Comparison of ENCODE assay signal across 1 cellular context in the genomic region with DNA sequence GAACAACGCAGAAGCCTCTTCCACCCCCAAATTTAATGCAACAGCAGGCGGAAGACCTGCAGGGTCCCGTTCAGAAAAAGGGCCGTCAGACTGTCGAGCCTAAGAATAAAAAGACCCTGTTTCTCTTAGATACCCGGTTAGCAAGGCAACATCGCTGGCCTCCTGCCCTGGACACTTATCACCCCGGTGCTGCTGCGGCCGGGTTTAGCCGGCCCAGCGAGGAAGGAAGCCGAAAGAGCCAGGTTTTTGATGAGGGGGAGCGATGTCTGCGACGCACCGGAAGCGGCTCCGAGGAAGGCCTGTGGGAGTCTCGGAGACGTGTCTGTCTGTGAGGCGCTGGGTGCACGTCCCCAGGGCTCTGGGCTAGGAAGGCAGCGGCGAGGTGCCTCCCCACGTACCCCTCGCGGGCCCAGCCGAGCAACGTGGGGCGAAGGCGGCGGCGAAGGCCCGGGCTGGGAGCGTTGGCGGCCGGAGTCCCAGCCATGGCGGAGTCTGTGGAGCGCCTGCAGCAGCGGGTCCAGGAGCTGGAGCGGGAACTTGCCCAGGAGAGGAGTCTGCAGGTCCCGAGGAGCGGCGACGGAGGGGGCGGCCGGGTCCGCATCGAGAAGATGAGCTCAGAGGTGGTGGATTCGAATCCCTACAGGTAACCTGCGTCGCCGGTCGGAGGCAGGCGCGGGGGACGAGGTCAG.
A peak's percentile ranks its signal among the peaks of the same experiment; 100 is the strongest.
TF ChIP-seq lines count a peak whose summit lies in the region.

A gene (plus strand): TSS at position 274 of the 689 bp plus-strand sequence. CDS start 209 bp downstream, at position 483.

TF ChIP-seq in GM12878, 131 proteins besides CTCF, POLR2A, EP300 and RAD21 (continued from another document and continues in another):
- TF ChIP-seq ZBED1 (IDR thresholded peaks at IDR 0.05; ENCODE audit: borderline replicate concordance), result 0 out of 2 replicates have a peak, but pooled peaks have one; percentile 36
- no peak for TF ChIP-seq RAD51 (IDR thresholded peaks at IDR 0.05)
- TF ChIP-seq MTA2 (IDR thresholded peaks at IDR 0.05; ENCODE audit: low read depth), result no peak
- TF ChIP-seq, protein P1, sequence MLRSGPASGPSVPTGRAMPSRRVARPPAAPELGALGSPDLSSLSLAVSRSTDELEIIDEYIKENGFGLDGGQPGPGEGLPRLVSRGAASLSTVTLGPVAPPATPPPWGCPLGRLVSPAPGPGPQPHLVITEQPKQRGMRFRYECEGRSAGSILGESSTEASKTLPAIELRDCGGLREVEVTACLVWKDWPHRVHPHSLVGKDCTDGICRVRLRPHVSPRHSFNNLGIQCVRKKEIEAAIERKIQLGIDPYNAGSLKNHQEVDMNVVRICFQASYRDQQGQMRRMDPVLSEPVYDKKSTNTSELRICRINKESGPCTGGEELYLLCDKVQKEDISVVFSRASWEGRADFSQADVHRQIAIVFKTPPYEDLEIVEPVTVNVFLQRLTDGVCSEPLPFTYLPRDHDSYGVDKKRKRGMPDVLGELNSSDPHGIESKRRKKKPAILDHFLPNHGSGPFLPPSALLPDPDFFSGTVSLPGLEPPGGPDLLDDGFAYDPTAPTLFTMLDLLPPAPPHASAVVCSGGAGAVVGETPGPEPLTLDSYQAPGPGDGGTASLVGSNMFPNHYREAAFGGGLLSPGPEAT (IDR thresholded peaks at IDR 0.05; ENCODE audit: low read depth), result peak; percentile 95
- TF ChIP-seq, protein P2, sequence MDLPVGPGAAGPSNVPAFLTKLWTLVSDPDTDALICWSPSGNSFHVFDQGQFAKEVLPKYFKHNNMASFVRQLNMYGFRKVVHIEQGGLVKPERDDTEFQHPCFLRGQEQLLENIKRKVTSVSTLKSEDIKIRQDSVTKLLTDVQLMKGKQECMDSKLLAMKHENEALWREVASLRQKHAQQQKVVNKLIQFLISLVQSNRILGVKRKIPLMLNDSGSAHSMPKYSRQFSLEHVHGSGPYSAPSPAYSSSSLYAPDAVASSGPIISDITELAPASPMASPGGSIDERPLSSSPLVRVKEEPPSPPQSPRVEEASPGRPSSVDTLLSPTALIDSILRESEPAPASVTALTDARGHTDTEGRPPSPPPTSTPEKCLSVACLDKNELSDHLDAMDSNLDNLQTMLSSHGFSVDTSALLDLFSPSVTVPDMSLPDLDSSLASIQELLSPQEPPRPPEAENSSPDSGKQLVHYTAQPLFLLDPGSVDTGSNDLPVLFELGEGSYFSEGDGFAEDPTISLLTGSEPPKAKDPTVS (IDR thresholded peaks at IDR 0.05; ENCODE audit: low read depth, low read length), result no peak
- TF ChIP-seq, protein P3, sequence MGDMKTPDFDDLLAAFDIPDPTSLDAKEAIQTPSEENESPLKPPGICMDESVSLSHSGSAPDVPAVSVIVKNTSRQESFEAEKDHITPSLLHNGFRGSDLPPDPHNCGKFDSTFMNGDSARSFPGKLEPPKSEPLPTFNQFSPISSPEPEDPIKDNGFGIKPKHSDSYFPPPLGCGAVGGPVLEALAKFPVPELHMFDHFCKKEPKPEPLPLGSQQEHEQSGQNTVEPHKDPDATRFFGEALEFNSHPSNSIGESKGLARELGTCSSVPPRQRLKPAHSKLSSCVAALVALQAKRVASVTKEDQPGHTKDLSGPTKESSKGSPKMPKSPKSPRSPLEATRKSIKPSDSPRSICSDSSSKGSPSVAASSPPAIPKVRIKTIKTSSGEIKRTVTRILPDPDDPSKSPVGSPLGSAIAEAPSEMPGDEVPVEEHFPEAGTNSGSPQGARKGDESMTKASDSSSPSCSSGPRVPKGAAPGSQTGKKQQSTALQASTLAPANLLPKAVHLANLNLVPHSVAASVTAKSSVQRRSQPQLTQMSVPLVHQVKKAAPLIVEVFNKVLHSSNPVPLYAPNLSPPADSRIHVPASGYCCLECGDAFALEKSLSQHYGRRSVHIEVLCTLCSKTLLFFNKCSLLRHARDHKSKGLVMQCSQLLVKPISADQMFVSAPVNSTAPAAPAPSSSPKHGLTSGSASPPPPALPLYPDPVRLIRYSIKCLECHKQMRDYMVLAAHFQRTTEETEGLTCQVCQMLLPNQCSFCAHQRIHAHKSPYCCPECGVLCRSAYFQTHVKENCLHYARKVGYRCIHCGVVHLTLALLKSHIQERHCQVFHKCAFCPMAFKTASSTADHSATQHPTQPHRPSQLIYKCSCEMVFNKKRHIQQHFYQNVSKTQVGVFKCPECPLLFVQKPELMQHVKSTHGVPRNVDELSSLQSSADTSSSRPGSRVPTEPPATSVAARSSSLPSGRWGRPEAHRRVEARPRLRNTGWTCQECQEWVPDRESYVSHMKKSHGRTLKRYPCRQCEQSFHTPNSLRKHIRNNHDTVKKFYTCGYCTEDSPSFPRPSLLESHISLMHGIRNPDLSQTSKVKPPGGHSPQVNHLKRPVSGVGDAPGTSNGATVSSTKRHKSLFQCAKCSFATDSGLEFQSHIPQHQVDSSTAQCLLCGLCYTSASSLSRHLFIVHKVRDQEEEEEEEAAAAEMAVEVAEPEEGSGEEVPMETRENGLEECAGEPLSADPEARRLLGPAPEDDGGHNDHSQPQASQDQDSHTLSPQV (IDR thresholded peaks at IDR 0.05), result no peak
- peak; percentile 47; the same call in 1 of the 2 replicates for TF ChIP-seq DPF2 (IDR thresholded peaks at IDR 0.05)
- TF ChIP-seq SUPT20H (IDR thresholded peaks at IDR 0.05; ENCODE audit: borderline replicate concordance, control insufficient read depth, low read depth, low read length), result no peak
- TF ChIP-seq, protein P4, sequence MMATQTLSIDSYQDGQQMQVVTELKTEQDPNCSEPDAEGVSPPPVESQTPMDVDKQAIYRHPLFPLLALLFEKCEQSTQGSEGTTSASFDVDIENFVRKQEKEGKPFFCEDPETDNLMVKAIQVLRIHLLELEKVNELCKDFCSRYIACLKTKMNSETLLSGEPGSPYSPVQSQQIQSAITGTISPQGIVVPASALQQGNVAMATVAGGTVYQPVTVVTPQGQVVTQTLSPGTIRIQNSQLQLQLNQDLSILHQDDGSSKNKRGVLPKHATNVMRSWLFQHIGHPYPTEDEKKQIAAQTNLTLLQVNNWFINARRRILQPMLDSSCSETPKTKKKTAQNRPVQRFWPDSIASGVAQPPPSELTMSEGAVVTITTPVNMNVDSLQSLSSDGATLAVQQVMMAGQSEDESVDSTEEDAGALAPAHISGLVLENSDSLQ (IDR thresholded peaks at IDR 0.05), result peak; percentile 73
- 0 out of 2 replicates have a peak, but pooled peaks have one; percentile 50 for TF ChIP-seq POLR2AphosphoS2 (IDR thresholded peaks at IDR 0.05; ENCODE audit: low read depth, low read length)
- TF ChIP-seq, protein P5, sequence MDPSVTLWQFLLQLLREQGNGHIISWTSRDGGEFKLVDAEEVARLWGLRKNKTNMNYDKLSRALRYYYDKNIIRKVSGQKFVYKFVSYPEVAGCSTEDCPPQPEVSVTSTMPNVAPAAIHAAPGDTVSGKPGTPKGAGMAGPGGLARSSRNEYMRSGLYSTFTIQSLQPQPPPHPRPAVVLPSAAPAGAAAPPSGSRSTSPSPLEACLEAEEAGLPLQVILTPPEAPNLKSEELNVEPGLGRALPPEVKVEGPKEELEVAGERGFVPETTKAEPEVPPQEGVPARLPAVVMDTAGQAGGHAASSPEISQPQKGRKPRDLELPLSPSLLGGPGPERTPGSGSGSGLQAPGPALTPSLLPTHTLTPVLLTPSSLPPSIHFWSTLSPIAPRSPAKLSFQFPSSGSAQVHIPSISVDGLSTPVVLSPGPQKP (IDR thresholded peaks at IDR 0.05; ENCODE audit: low read depth, low read length), result peak; percentile 78; the same call in 1 of the 2 replicates
- TF ChIP-seq MXI1 (IDR thresholded peaks at IDR 0.05; ENCODE audit: low read depth, low read length), result peak; percentile 74
- TF ChIP-seq STAT1 (conservative IDR thresholded peaks at IDR 0.05), result peak; percentile 89
- peak; percentile 15 for TF ChIP-seq SIX5 (IDR thresholded peaks at IDR 0.05; ENCODE audit: low read depth, low read length, severe bottlenecking)
- TF ChIP-seq SUZ12 (IDR thresholded peaks at IDR 0.05; ENCODE audit: unreplicated experiment), result no peak
- no peak for TF ChIP-seq CBX3 (IDR thresholded peaks at IDR 0.05; ENCODE audit: borderline replicate concordance, low read depth)
- peak; percentile 82; the same call in 1 of the 2 replicates for TF ChIP-seq SIN3A (IDR thresholded peaks at IDR 0.05; ENCODE audit: low read depth, low read length)
- TF ChIP-seq JUNB (IDR thresholded peaks at IDR 0.05), result no peak
- no peak for TF ChIP-seq CHD4 (IDR thresholded peaks at IDR 0.05)
- no peak for TF ChIP-seq STAT3 (IDR thresholded peaks at IDR 0.05; ENCODE audit: low read depth, low read length)
- TF ChIP-seq SMAD5 (IDR thresholded peaks at IDR 0.05; ENCODE audit: low read depth), result peak; percentile 62; the same call in 1 of the 2 replicates
- TF ChIP-seq, protein P6, sequence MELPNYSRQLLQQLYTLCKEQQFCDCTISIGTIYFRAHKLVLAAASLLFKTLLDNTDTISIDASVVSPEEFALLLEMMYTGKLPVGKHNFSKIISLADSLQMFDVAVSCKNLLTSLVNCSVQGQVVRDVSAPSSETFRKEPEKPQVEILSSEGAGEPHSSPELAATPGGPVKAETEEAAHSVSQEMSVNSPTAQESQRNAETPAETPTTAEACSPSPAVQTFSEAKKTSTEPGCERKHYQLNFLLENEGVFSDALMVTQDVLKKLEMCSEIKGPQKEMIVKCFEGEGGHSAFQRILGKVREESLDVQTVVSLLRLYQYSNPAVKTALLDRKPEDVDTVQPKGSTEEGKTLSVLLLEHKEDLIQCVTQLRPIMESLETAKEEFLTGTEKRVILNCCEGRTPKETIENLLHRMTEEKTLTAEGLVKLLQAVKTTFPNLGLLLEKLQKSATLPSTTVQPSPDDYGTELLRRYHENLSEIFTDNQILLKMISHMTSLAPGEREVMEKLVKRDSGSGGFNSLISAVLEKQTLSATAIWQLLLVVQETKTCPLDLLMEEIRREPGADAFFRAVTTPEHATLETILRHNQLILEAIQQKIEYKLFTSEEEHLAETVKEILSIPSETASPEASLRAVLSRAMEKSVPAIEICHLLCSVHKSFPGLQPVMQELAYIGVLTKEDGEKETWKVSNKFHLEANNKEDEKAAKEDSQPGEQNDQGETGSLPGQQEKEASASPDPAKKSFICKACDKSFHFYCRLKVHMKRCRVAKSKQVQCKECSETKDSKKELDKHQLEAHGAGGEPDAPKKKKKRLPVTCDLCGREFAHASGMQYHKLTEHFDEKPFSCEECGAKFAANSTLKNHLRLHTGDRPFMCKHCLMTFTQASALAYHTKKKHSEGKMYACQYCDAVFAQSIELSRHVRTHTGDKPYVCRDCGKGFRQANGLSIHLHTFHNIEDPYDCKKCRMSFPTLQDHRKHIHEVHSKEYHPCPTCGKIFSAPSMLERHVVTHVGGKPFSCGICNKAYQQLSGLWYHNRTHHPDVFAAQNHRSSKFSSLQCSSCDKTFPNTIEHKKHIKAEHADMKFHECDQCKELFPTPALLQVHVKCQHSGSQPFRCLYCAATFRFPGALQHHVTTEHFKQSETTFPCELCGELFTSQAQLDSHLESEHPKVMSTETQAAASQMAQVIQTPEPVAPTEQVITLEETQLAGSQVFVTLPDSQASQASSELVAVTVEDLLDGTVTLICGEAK (IDR thresholded peaks at IDR 0.05; ENCODE audit: borderline replicate concordance), result peak; percentile 99
- peak; percentile 80; the same call in 1 of the 2 replicates for TF ChIP-seq ZNF207 (IDR thresholded peaks at IDR 0.05; ENCODE audit: borderline replicate concordance)
- TF ChIP-seq FOXK2 (IDR thresholded peaks at IDR 0.05), result no peak
- TF ChIP-seq MTA3 (IDR thresholded peaks at IDR 0.05; ENCODE audit: borderline replicate concordance, low read length), result no peak
- TF ChIP-seq, protein P7, sequence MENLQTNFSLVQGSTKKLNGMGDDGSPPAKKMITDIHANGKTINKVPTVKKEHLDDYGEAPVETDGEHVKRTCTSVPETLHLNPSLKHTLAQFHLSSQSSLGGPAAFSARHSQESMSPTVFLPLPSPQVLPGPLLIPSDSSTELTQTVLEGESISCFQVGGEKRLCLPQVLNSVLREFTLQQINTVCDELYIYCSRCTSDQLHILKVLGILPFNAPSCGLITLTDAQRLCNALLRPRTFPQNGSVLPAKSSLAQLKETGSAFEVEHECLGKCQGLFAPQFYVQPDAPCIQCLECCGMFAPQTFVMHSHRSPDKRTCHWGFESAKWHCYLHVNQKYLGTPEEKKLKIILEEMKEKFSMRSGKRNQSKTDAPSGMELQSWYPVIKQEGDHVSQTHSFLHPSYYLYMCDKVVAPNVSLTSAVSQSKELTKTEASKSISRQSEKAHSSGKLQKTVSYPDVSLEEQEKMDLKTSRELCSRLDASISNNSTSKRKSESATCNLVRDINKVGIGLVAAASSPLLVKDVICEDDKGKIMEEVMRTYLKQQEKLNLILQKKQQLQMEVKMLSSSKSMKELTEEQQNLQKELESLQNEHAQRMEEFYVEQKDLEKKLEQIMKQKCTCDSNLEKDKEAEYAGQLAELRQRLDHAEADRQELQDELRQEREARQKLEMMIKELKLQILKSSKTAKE (IDR thresholded peaks at IDR 0.05; ENCODE audit: low read depth, poor library complexity, severe bottlenecking), result peak; percentile 35
- no peak for TF ChIP-seq SPI1 (IDR thresholded peaks at IDR 0.05; ENCODE audit: borderline replicate concordance, insufficient read depth, low read depth, low read length)
- TF ChIP-seq SMARCA5 (IDR thresholded peaks at IDR 0.05), result 0 out of 2 replicates have a peak, but pooled peaks have one; percentile 24
- TF ChIP-seq, protein P8, sequence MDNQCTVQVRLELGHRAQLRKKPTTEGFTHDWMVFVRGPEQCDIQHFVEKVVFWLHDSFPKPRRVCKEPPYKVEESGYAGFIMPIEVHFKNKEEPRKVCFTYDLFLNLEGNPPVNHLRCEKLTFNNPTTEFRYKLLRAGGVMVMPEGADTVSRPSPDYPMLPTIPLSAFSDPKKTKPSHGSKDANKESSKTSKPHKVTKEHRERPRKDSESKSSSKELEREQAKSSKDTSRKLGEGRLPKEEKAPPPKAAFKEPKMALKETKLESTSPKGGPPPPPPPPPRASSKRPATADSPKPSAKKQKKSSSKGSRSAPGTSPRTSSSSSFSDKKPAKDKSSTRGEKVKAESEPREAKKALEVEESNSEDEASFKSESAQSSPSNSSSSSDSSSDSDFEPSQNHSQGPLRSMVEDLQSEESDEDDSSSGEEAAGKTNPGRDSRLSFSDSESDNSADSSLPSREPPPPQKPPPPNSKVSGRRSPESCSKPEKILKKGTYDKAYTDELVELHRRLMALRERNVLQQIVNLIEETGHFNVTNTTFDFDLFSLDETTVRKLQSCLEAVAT (IDR thresholded peaks at IDR 0.05), result 0 out of 2 replicates have a peak, but pooled peaks have one; percentile 33
- peak; percentile 39 for TF ChIP-seq KLF5 (IDR thresholded peaks at IDR 0.05; ENCODE audit: partially characterized antibody)
- TF ChIP-seq NR2F1 (conservative IDR thresholded peaks at IDR 0.05), result peak; percentile 74
- peak; percentile 34; the same call in 1 of the 2 replicates for TF ChIP-seq TARDBP (IDR thresholded peaks at IDR 0.05; ENCODE audit: borderline replicate concordance)
- TF ChIP-seq BRCA1 (IDR thresholded peaks at IDR 0.05; ENCODE audit: low read depth, low read length), result no peak
- no peak; a peak in 1 of 4 replicates for TF ChIP-seq ETV6 (conservative IDR thresholded peaks at IDR 0.05 in 1 of 2, IDR thresholded peaks at IDR 0.05 in 1 of 2; ENCODE audit: borderline replicate concordance in 1 of 2, low read depth in 1 of 2)
- TF ChIP-seq YBX1 (IDR thresholded peaks at IDR 0.05), result no peak
- no peak for TF ChIP-seq HDAC2 (IDR thresholded peaks at IDR 0.05)
